ENCODE assay signal across 16 cellular contexts in genomic region chr7:46933596-46933995, GRCh38.
DNase-seq lines count a peak whose midpoint lies in the region; ATAC-seq, FAIRE-seq and TF ChIP-seq lines count a peak whose summit lies in the region.
"Had no signal": no experiment of that assay in that cellular context is flagged by ENCODE, and none has a peak within 500 bp of the region (broad histone marks: within the 10 kb centered on the region; RNA-seq: fewer than 3 reads in every experiment).

No MANE protein-coding gene starts in this region.

- H3K36me3 ChIP-seq in ACC112 (ENCODE audit: insufficient read depth, low read length) (no peaks in the 10 kb centered on the region), IMR-90 (ENCODE audit: control insufficient read depth, insufficient read depth, low read length) (no peaks in the 10 kb centered on the region), body of pancreas (replicated peaks in 1 of 2; ENCODE audit: insufficient read depth in 1 of 2, low read depth in 2 of 2) (no peaks in the 10 kb centered on the region), keratinocyte (ENCODE audit: control insufficient read depth in 2 of 2, extremely low read depth in 1 of 2, insufficient read depth in 2 of 2, low read length in 2 of 2) (no peaks in the 10 kb centered on the region)
- H3K36me3 ChIP-seq: BLaER1, lower lobe of right lung, Peyer's patch had no signal

- no peaks in the 10 kb centered on the region for H3K79me1 ChIP-seq in IMR-90 (ENCODE audit: low read depth in 1 of 2, low read length in 2 of 2)

- intact Hi-C loops in IMR-90 (cut with micrococcal nuclease), result loop anchor here (2.0 to 10.0 kb wide), 5 partner anchors 154 to 1011 kb away; no protein-coding TSS in a partner anchor
- intact Hi-C loops in body of pancreas (cut with DNase I), result no loop called here

- in situ Hi-C loops in IMR-90 (cut with MboI; ENCODE audit: low sequenced_read_pairs), result loop anchor here (10.0 to 25.0 kb wide), 2 partner anchors 549 to 1021 kb away; partner anchors contain the start of gene IGFBP3

- H2AFZ ChIP-seq in ACC112 (ENCODE audit: low read length, unreplicated experiment) (no peak overlapping the region), IMR-90 (replicated peaks; ENCODE audit: low read length, poor library complexity) (no peak overlapping the region), keratinocyte (ENCODE audit: control insufficient read depth, low read length) (no peak overlapping the region)

- H3K27me3 ChIP-seq in ACC112 (ENCODE audit: insufficient read depth, low read length) (no peaks in the 10 kb centered on the region), IMR-90 (ENCODE audit: control insufficient read depth, insufficient read depth, low read length) (no peaks in the 10 kb centered on the region), body of pancreas (no peaks in the 10 kb centered on the region), keratinocyte (ENCODE audit: control insufficient read depth, extremely low read depth, insufficient read depth, low read length) (no peaks in the 10 kb centered on the region)
- H3K27me3 ChIP-seq: BLaER1, Peyer's patch had no signal

- H3K14ac ChIP-seq in IMR-90 (replicated peaks; ENCODE audit: low read depth, low read length), result no peak overlapping the region

- dilution Hi-C loops in IMR-90 (cut with HindIII; ENCODE audit: low sequenced_read_pairs, unreplicated experiment) (no loop called here), keratinocyte (cut with MboI; ENCODE audit: extremely low pct_ligation_motif_present, low sequenced_read_pairs) (no loop called here)

- H3K79me2 ChIP-seq in ACC112 (ENCODE audit: control insufficient read depth, insufficient read depth, low read length, unreplicated experiment), result no peaks in the 10 kb centered on the region
- no peaks in the 10 kb centered on the region for H3K79me2 ChIP-seq in keratinocyte (ENCODE audit: control insufficient read depth, insufficient read depth, low read length)

- POLR2A ChIA-PET in IMR-90 (lab: Charles Lee; ENCODE audit: unreplicated experiment), result no interaction called here
- POLR2A ChIA-PET in activated CD4-positive, alpha-beta T cell treated with anti-CD3 and anti-CD28 coated beads, Interleukin-2, amount 10 ng/mL, durations not matched to agents 7 days and 5 days (lab: Charles Lee), result no interaction called here

- no peak overlapping the region; a peak in 1 of 4 replicates for H4K8ac ChIP-seq in IMR-90 (ENCODE audit: low read depth in 2 of 2, low read length in 2 of 2)

- no peak overlapping the region for H2AK9ac ChIP-seq in IMR-90 (replicated peaks; ENCODE audit: low read depth, low read length, poor library complexity)

- H4K5ac ChIP-seq in IMR-90 (ENCODE audit: low read depth, low read length), result no peak overlapping the region

- DNase-seq in IMR-90 (no peak), body of pancreas (no peak), keratinocyte (ENCODE audit: low read depth, low spot score) (no peak), endothelial cell (ENCODE audit: low spot score) (no peak)
- no peak for DNase-seq in activated T-cell treated with anti-CD3 and anti-CD28 coated beads, Interleukin-2, amount 50 U/mL, for 48 hours
- DNase-seq in activated CD4-positive, alpha-beta T cell treated with anti-CD3 and anti-CD28 coated beads, Interleukin-2, amount 10 ng/mL, durations not matched to agents 7 days and 5 days, result no peak
- DNase-seq: head of caudate nucleus, lower lobe of right lung, NCI-H2171, nucleus accumbens, Peyer's patch had no signal

- peak overlapping the region; percentile 30; the same call in 1 of the 2 replicates for H3K4me3 ChIP-seq in ACC112 (ENCODE audit: low read depth, low read length)
- H3K4me3 ChIP-seq in IMR-90 (ENCODE audit: insufficient read depth, low read depth, low read length), result no peak overlapping the region
- H3K4me3 ChIP-seq in body of pancreas, result no peak overlapping the region
- no peak overlapping the region for H3K4me3 ChIP-seq in keratinocyte (ENCODE audit: control insufficient read depth in 2 of 3, extremely low read depth in 1 of 3, insufficient read depth in 2 of 3, low read depth in 1 of 3, low read length in 3 of 3)
- H3K4me3 ChIP-seq: BLaER1, lower lobe of right lung, Peyer's patch had no signal

- FAIRE-seq in keratinocyte (lab: Jason Lieb, UNC), result peak; percentile 60

- no peak overlapping the region; the same call in 1 of the 2 replicates for H3K18ac ChIP-seq in IMR-90 (ENCODE audit: low read depth, low read length)

- 0 out of 2 replicates have a peak overlapping the region, but pooled peaks have one; percentile 24 for H3K23ac ChIP-seq in IMR-90 (ENCODE audit: low read depth, low read length)

- no peak overlapping the region for H3K27ac Mint-ChIP-seq in endothelial cell (ENCODE audit: unreplicated experiment)
- no peak overlapping the region for H3K27ac Mint-ChIP-seq in activated CD4-positive, alpha-beta T cell treated with anti-CD3 and anti-CD28 coated beads, Interleukin-2, amount 10 ng/mL, durations not matched to agents 7 days and 5 days
- H3K27ac Mint-ChIP-seq: activated naive CD4-positive, alpha-beta T cell treated with anti-CD3 and anti-CD28 coated beads, Interleukin-2, amount 50 U/mL, for 24 hours; dendritic cell treated with granulocyte-macrophage colony-stimulating factor and Interleukin-4, amounts not matched to agents 40 ng/mL and 50 ng/mL, for 4 days had no signal

- H4K91ac ChIP-seq in IMR-90 (ENCODE audit: insufficient read depth, low read depth, low read length), result no peak overlapping the region

- H3K9me3 Mint-ChIP-seq in endothelial cell (ENCODE audit: unreplicated experiment), result no peaks in the 10 kb centered on the region
- H3K9me3 Mint-ChIP-seq in activated CD4-positive, alpha-beta T cell treated with anti-CD3 and anti-CD28 coated beads, Interleukin-2, amount 10 ng/mL, durations not matched to agents 7 days and 5 days, result peaks cover 2% of the 10 kb centered on the region
- H3K9me3 Mint-ChIP-seq: dendritic cell treated with granulocyte-macrophage colony-stimulating factor and Interleukin-4, amounts not matched to agents 40 ng/mL and 50 ng/mL, for 4 days had no signal

- ATAC-seq in IMR-90 (ENCODE audit: low read depth) (no peak), body of pancreas (peak; percentile 75), GM18858 (IDR thresholded peaks at IDR 0.05; ENCODE audit: unreplicated experiment) (no peak)

- H2BK20ac ChIP-seq in IMR-90 (ENCODE audit: low read depth, low read length), result peak overlapping the region; percentile 5; the same call in 1 of the 2 replicates

- no peak for TF ChIP-seq RAD21 in IMR-90 (IDR thresholded peaks at IDR 0.05; ENCODE audit: low read length)

- H2AK5ac ChIP-seq in IMR-90 (ENCODE audit: low read depth, low read length), result no peak overlapping the region

- H3K9ac ChIP-seq in IMR-90 (ENCODE audit: low read depth, low read length) (no peak overlapping the region), keratinocyte (ENCODE audit: control insufficient read depth, extremely low read depth, insufficient read depth, low read length) (peak overlapping the region; percentile 66)
- H3K9ac ChIP-seq: BLaER1 had no signal

- no peak overlapping the region for H3K4me3 Mint-ChIP-seq in endothelial cell (ENCODE audit: unreplicated experiment)
- no peak overlapping the region for H3K4me3 Mint-ChIP-seq in activated CD4-positive, alpha-beta T cell treated with anti-CD3 and anti-CD28 coated beads, Interleukin-2, amount 10 ng/mL, durations not matched to agents 7 days and 5 days
- H3K4me3 Mint-ChIP-seq: activated naive CD4-positive, alpha-beta T cell treated with anti-CD3 and anti-CD28 coated beads, Interleukin-2, amount 50 U/mL, for 24 hours; dendritic cell treated with granulocyte-macrophage colony-stimulating factor and Interleukin-4, amounts not matched to agents 40 ng/mL and 50 ng/mL, for 4 days had no signal

- H2BK5ac ChIP-seq in IMR-90 (ENCODE audit: low read depth, low read length, poor library complexity, severe bottlenecking), result peak overlapping the region; percentile 62

- TF ChIP-seq POLR2A in IMR-90 (IDR thresholded peaks at IDR 0.05; ENCODE audit: low read depth, low read length) (no peak), body of pancreas (IDR thresholded peaks at IDR 0.05) (no peak)

- peaks cover 2% of the 10 kb centered on the region for H3K4me1 Mint-ChIP-seq in endothelial cell (ENCODE audit: unreplicated experiment)
- H3K4me1 Mint-ChIP-seq in activated CD4-positive, alpha-beta T cell treated with anti-CD3 and anti-CD28 coated beads, Interleukin-2, amount 10 ng/mL, durations not matched to agents 7 days and 5 days, result no peaks in the 10 kb centered on the region
- H3K4me1 Mint-ChIP-seq: activated naive CD4-positive, alpha-beta T cell treated with anti-CD3 and anti-CD28 coated beads, Interleukin-2, amount 50 U/mL, for 24 hours had no signal

- H2BK15ac ChIP-seq in IMR-90 (ENCODE audit: low read depth, low read length), result no peak overlapping the region

- H3K27me3 Mint-ChIP-seq in endothelial cell (ENCODE audit: unreplicated experiment), result no peaks in the 10 kb centered on the region
- H3K27me3 Mint-ChIP-seq in activated CD4-positive, alpha-beta T cell treated with anti-CD3 and anti-CD28 coated beads, Interleukin-2, amount 10 ng/mL, durations not matched to agents 7 days and 5 days, result no peaks in the 10 kb centered on the region
- H3K27me3 Mint-ChIP-seq: activated naive CD4-positive, alpha-beta T cell treated with anti-CD3 and anti-CD28 coated beads, Interleukin-2, amount 50 U/mL, for 24 hours; dendritic cell treated with granulocyte-macrophage colony-stimulating factor and Interleukin-4, amounts not matched to agents 40 ng/mL and 50 ng/mL, for 4 days had no signal

- H3K4ac ChIP-seq in IMR-90 (ENCODE audit: low read depth, low read length), result no peak overlapping the region

- no peaks in the 10 kb centered on the region for H4K20me1 ChIP-seq in IMR-90 (ENCODE audit: insufficient read depth, low read length)
- H4K20me1 ChIP-seq in keratinocyte (ENCODE audit: control insufficient read depth, extremely low read depth, insufficient read depth, low read length), result no peaks in the 10 kb centered on the region
- H4K20me1 ChIP-seq: BLaER1 had no signal

- no TSS peak for BruUV-seq in IMR-90 (replicated peaks; lab: Mats Ljungman, UMichigan)

- H3K9me3 ChIP-seq in IMR-90 (ENCODE audit: control insufficient read depth, insufficient read depth, low read length), result no peaks in the 10 kb centered on the region
- no peaks in the 10 kb centered on the region for H3K9me3 ChIP-seq in body of pancreas
- H3K9me3 ChIP-seq in keratinocyte (ENCODE audit: control insufficient read depth, low read depth, low read length), result no peaks in the 10 kb centered on the region
- H3K9me3 ChIP-seq: lower lobe of right lung, Peyer's patch had no signal

- no peaks in the 10 kb centered on the region for H3K36me3 Mint-ChIP-seq in endothelial cell (ENCODE audit: low read depth, unreplicated experiment)
- no peaks in the 10 kb centered on the region for H3K36me3 Mint-ChIP-seq in activated CD4-positive, alpha-beta T cell treated with anti-CD3 and anti-CD28 coated beads, Interleukin-2, amount 10 ng/mL, durations not matched to agents 7 days and 5 days (ENCODE audit: low read depth)
- H3K36me3 Mint-ChIP-seq: activated naive CD4-positive, alpha-beta T cell treated with anti-CD3 and anti-CD28 coated beads, Interleukin-2, amount 50 U/mL, for 24 hours had no signal

- WGBS in IMR-90 (ENCODE audit: extremely low coverage in 2 of 2, insufficient read length in 1 of 2), 2 experiments, result no CpG with 5 or more reads among the region's 4 CpGs
- WGBS in body of pancreas, 2 donors, result 49 to 62% methylated on average over 4 of the region's 4 CpGs

- H2BK120ac ChIP-seq in IMR-90 (ENCODE audit: low read depth, low read length), result peak overlapping the region; percentile 38; the same call in 1 of the 2 replicates

- H3K9me1 ChIP-seq in IMR-90 (ENCODE audit: insufficient read depth, low read length) (peaks cover 9% of the 10 kb centered on the region), keratinocyte (ENCODE audit: control insufficient read depth, extremely low read depth, insufficient read depth, low read length) (no peaks in the 10 kb centered on the region)

- H3K56ac ChIP-seq in IMR-90 (ENCODE audit: extremely low read depth, insufficient read depth, low read length), result no peak overlapping the region

- H3K27ac ChIP-seq in ACC112 (ENCODE audit: low read depth, low read length), result peak overlapping the region; percentile 89
- H3K27ac ChIP-seq in IMR-90 (ENCODE audit: insufficient read depth, low read length), result peak overlapping the region; percentile 22; the same call in 1 of the 2 replicates
- peak overlapping the region in 1 of 4 donors; percentile 73 for H3K27ac ChIP-seq in body of pancreas
- H3K27ac ChIP-seq in keratinocyte (ENCODE audit: control insufficient read depth, insufficient read depth, low read length), result peak overlapping the region; percentile 96
- H3K27ac ChIP-seq: BLaER1 had no signal

- TF ChIP-seq CTCF in IMR-90 (conservative IDR thresholded peaks at IDR 0.05; ENCODE audit: low read depth, low read length) (no peak), body of pancreas (IDR thresholded peaks at IDR 0.05) (no peak), keratinocyte (optimal IDR thresholded peaks at IDR 0.05 in 1 of 3, IDR thresholded peaks at IDR 0.05 in 1 of 3, conservative IDR thresholded peaks at IDR 0.05 in 1 of 3; ENCODE audit: extremely low read depth in 1 of 3, insufficient read depth in 2 of 3, low read length in 3 of 3) (no peak), endothelial cell (IDR thresholded peaks at IDR 0.05; ENCODE audit: unreplicated experiment) (no peak)

- CTCF ChIA-PET in IMR-90 (lab: Yijun Ruan, JAX), result no interaction called here
- CTCF ChIA-PET in activated CD4-positive, alpha-beta T cell treated with anti-CD3 and anti-CD28 coated beads, Interleukin-2, amount 10 ng/mL, durations not matched to agents 7 days and 5 days (lab: Charles Lee), result no interaction called here

- H3K4me2 ChIP-seq in IMR-90 (ENCODE audit: low read depth, low read length) (no peak overlapping the region), keratinocyte (ENCODE audit: control insufficient read depth, extremely low read depth, insufficient read depth, low read depth, low read length) (peak overlapping the region; percentile 80)
- H3K4me2 ChIP-seq: BLaER1 had no signal

- peaks cover 45% of the 10 kb centered on the region for H3K4me1 ChIP-seq in ACC112 (ENCODE audit: control insufficient read depth, insufficient read depth, low read length, unreplicated experiment)
- H3K4me1 ChIP-seq in IMR-90 (ENCODE audit: control insufficient read depth, insufficient read depth, low read length), result peaks cover 13% of the 10 kb centered on the region; the same call in 1 of the 2 replicates
- H3K4me1 ChIP-seq in body of pancreas, result peaks cover 14% of the 10 kb centered on the region
- H3K4me1 ChIP-seq in keratinocyte (ENCODE audit: control insufficient read depth, extremely low read depth, insufficient read depth, low read length), result peaks cover 38% of the 10 kb centered on the region
- H3K4me1 ChIP-seq: Peyer's patch had no signal
